21 cellular contexts compared by ENCODE assay signal in the genomic region with DNA sequence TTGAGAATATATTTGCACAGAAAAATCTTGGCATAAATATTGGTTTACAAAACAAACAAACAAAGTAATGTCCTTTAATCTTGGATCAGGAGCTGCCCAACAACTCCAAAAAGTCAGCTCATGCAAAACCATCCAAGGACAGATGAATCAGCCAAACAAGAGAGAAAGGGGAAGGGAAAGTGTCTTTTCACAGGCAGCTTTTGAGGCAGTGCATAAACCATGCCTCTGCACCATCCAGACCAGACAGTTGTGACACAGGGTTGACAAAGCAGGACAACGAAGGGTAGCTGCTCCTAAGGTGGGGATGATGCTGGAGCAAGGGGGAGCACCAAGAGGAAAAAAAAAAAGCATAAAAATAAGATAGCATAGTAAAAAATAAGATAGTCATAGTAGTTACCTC. TPM values are rescaled to one million over a fixed set of nuclear protein-coding genes. Genes with fewer than 3 reads are reported as not detected.
A peak's percentile ranks its signal among the peaks of the same experiment; 100 is the strongest.
DNase-seq lines count a peak whose midpoint lies in the region; ATAC-seq, FAIRE-seq and TF ChIP-seq lines count a peak whose summit lies in the region.
"Had no signal": no experiment of that assay in that cellular context is flagged by ENCODE, and none has a peak within 500 bp of the region (broad histone marks: within the 10 kb centered on the region; RNA-seq: fewer than 3 reads in every experiment).

No MANE protein-coding gene starts in this region.

- no peak overlapping the region for H3K4me3 Mint-ChIP-seq in naive thymus-derived CD4-positive, alpha-beta T cell

- no peak overlapping the region for H3K27ac ChIP-seq in naive thymus-derived CD4-positive, alpha-beta T cell (ENCODE audit: low read depth, low read length)
- H3K27ac ChIP-seq: epithelial cell of prostate, RWPE1, testis had no signal

- no peak for DNase-seq in GM18507 (ENCODE audit: extremely low spot score, insufficient read length, low read depth)
- DNase-seq in SIG-M5 (lab: John Stamatoyannopoulos, UW): peak; percentile 60
- no peak for DNase-seq in naive thymus-derived CD4-positive, alpha-beta T cell
- DNase-seq in stimulated activated naive CD4-positive, alpha-beta T cell treated with Interleukin-2 at 50 U/mL for 16 hours (lab: John Stamatoyannopoulos, UW): no peak
- no peak for DNase-seq in omental fat pad (ENCODE audit: low spot score)
- DNase-seq: activated CD4-positive, alpha-beta T cell treated with anti-CD3 and anti-CD28 coated beads for 48 hours; activated naive CD4-positive, alpha-beta T cell treated with anti-CD3 and anti-CD28 coated beads, Interleukin-2, amount 50 U/mL, for 16 hours; activated T-cell treated with anti-CD3 and anti-CD28 coated beads for 4 hours; BE2C; DND-41; NCI-H187; NCI-H526; testis had no signal

- no peaks in the 10 kb centered on the region for H3K36me3 ChIP-seq in naive thymus-derived CD4-positive, alpha-beta T cell (ENCODE audit: control insufficient read depth in 2 of 3, insufficient read depth in 3 of 3, low read length in 3 of 3)
- H3K36me3 ChIP-seq: BE2C had no signal

- CTCF ChIA-PET in naive thymus-derived CD4-positive, alpha-beta T cell (lab: Charles Lee): interaction anchor here (0.6 to 0.9 kb wide), 2 partner anchors 33 to 1267 kb away, joined by 3 read pairs; no protein-coding TSS in a partner anchor

- H3K27me3 Mint-ChIP-seq in naive thymus-derived CD4-positive, alpha-beta T cell: peaks cover 1 to 13% (median 3%) of the 10 kb centered on the region in 5 donors

- H3K27ac Mint-ChIP-seq in naive thymus-derived CD4-positive, alpha-beta T cell: no peak overlapping the region

- H3K4me3 ChIP-seq in naive thymus-derived CD4-positive, alpha-beta T cell (ENCODE audit: low read length): no peak overlapping the region
- H3K4me3 ChIP-seq: testis had no signal

- H3K4me1 ChIP-seq in naive thymus-derived CD4-positive, alpha-beta T cell (ENCODE audit: control insufficient read depth in 2 of 2, insufficient read depth in 2 of 2, low read length in 2 of 2): no peaks in the 10 kb centered on the region
- H3K4me1 ChIP-seq: BE2C, testis had no signal

- intact Hi-C loops in naive thymus-derived CD4-positive, alpha-beta T cell (cut with micrococcal nuclease): no loop called here

- H3K36me3 Mint-ChIP-seq in naive thymus-derived CD4-positive, alpha-beta T cell: peaks cover 0 to 4% (median 0%) of the 10 kb centered on the region in 5 donors

- ATAC-seq in HG03521 (IDR thresholded peaks at IDR 0.05; ENCODE audit: unreplicated experiment) (peak; percentile 36), GM19324 (IDR thresholded peaks at IDR 0.05; ENCODE audit: low FRiP score, unreplicated experiment) (no peak), GM21390 (IDR thresholded peaks at IDR 0.05; ENCODE audit: unreplicated experiment) (no peak), omental fat pad (ENCODE audit: low FRiP score) (no peak)
- peak; percentile 78 for ATAC-seq in naive thymus-derived CD4-positive, alpha-beta T cell
- ATAC-seq: HCT116 had no signal

- no peaks in the 10 kb centered on the region for H3K9me3 ChIP-seq in naive thymus-derived CD4-positive, alpha-beta T cell (ENCODE audit: control insufficient read depth in 2 of 3, low read length in 3 of 3)
- H3K9me3 ChIP-seq: BE2C, testis had no signal

- H3K27me3 ChIP-seq in naive thymus-derived CD4-positive, alpha-beta T cell (ENCODE audit: control insufficient read depth in 2 of 2, insufficient read depth in 2 of 2, low read length in 2 of 2): no peaks in the 10 kb centered on the region
- H3K27me3 ChIP-seq: BE2C, testis had no signal

- POLR2A ChIA-PET in naive thymus-derived CD4-positive, alpha-beta T cell (lab: Charles Lee): no interaction called here

- H3K9me3 Mint-ChIP-seq in naive thymus-derived CD4-positive, alpha-beta T cell: peaks cover 0 to 2% (median 0%) of the 10 kb centered on the region in 11 donors

- TF ChIP-seq CTCF in omental fat pad (IDR thresholded peaks at IDR 0.05): no peak

- peaks cover 0 to 9% (median 0%) of the 10 kb centered on the region in 7 donors for H3K4me1 Mint-ChIP-seq in naive thymus-derived CD4-positive, alpha-beta T cell

- FAIRE-seq in GM18507 (lab: Jason Lieb, UNC): peak; percentile 88

RNA-seq across cellular contexts. Expression of gene CD86, which starts 8.7 kb away (rescaled TPM):
- total RNA-seq in naive thymus-derived CD4-positive, alpha-beta T cell: 10 to 100 TPM in 1 of 5 experiments, 1 to 10 TPM in 4; 1.0 to 24.0 (median 2.4) TPM
- under 1 TPM; 0.07 to 0.24 TPM for polyA plus RNA-seq in naive thymus-derived CD4-positive, alpha-beta T cell
- 10 to 100 TPM; 10.7 to 21.6 (median 15.2) TPM for total RNA-seq in omental fat pad
- total RNA-seq: glomerular endothelial cell, lung microvascular endothelial cell had no signal

RNA-seq across cellular contexts. Expression of gene ILDR1, which starts 41.9 kb away (rescaled TPM):
- under 1 TPM in 2 of 5 experiments, not detected in 3; 0.19 to 0.31 TPM for total RNA-seq in naive thymus-derived CD4-positive, alpha-beta T cell
- polyA plus RNA-seq in naive thymus-derived CD4-positive, alpha-beta T cell: not detected
- total RNA-seq in omental fat pad: not detected
- total RNA-seq: glomerular endothelial cell, lung microvascular endothelial cell had no signal

Comparison
In these comparisons a context has a peak if more than half of its experiments do, and no peak if none do; other contexts are left out.
1. ATAC-seq: peak in HG03521 (single experiment) and naive thymus-derived CD4-positive, alpha-beta T cell (single experiment); none in GM19324 (single experiment), GM21390 (single experiment) and omental fat pad (single experiment).